27 cellular contexts compared by ENCODE assay signal in genomic region chr22:22894740-22895731, GRCh38. TPM values are rescaled to one million over a fixed set of nuclear protein-coding genes. Genes with fewer than 3 reads are reported as not detected.
DNase-seq lines count a peak whose midpoint lies in the region; ATAC-seq and TF ChIP-seq lines count a peak whose summit lies in the region.
"Had no signal": no experiment of that assay in that cellular context is flagged by ENCODE, and none has a peak within 500 bp of the region (broad histone marks: within the 10 kb centered on the region; RNA-seq: fewer than 3 reads in every experiment).

No MANE protein-coding gene starts in this region.

- H3K4me3 Mint-ChIP-seq in activated T-cell treated with anti-CD3 and anti-CD28 coated beads, Interleukin-2, amount 50 U/mL, for 4 hours, result peak overlapping the region; percentile 7
- no peak overlapping the region for H3K4me3 Mint-ChIP-seq in activated T-cell treated with anti-CD3 and anti-CD28 coated beads, Interleukin-2, amount 50 U/mL, for 72 hours
- H3K4me3 Mint-ChIP-seq: T-helper 2 cell treated with Interferon-gamma antibody and Interleukin-4, amounts not matched to agents 5 μg/mL and 100 μg/mL, for 36 hours had no signal

- H3K4me1 ChIP-seq in MM.1S (ENCODE audit: low read length), result peaks cover 45% of the 10 kb centered on the region
- no peaks in the 10 kb centered on the region for H3K4me1 ChIP-seq in tibial artery
- H3K4me1 ChIP-seq in A673 (ENCODE audit: insufficient read depth, low read length, poor library complexity, severe bottlenecking), result no peaks in the 10 kb centered on the region
- H3K4me1 ChIP-seq: heart left ventricle had no signal

- H3K4me2 ChIP-seq in MM.1S (ENCODE audit: low read depth, low read length), result peak overlapping the region; percentile 98

- no peak for ATAC-seq in activated T-cell treated with anti-CD3 and anti-CD28 coated beads, Interleukin-2, amount 50 U/mL, for 4 hours
- ATAC-seq in activated T-cell treated with anti-CD3 and anti-CD28 coated beads, Interleukin-2, amount 50 U/mL, for 72 hours (replicated peaks in 1 of 2), result no peak
- no peak for ATAC-seq in GM21825 (IDR thresholded peaks at IDR 0.05; ENCODE audit: unreplicated experiment)
- ATAC-seq: left lobe of liver had no signal

- H4K20me1 ChIP-seq in MM.1S (ENCODE audit: insufficient read depth, low read length), result no peaks in the 10 kb centered on the region

- H3K36me3 ChIP-seq in MM.1S (replicated peaks; ENCODE audit: insufficient read depth, low read length), result peaks cover 31% of the 10 kb centered on the region
- no peaks in the 10 kb centered on the region for H3K36me3 ChIP-seq in tibial artery
- no peaks in the 10 kb centered on the region for H3K36me3 ChIP-seq in A673 (ENCODE audit: insufficient read depth, low read length, poor library complexity, severe bottlenecking)
- H3K36me3 ChIP-seq: cardiac muscle cell, heart left ventricle had no signal

- no peak overlapping the region for H2AFZ ChIP-seq in MM.1S (ENCODE audit: low read length)

- H3K27ac ChIP-seq in MM.1S (ENCODE audit: low read length) (peak overlapping the region; percentile 98), tibial artery (no peak overlapping the region), A673 (ENCODE audit: low read depth, low read length, poor library complexity, severe bottlenecking) (no peak overlapping the region)
- H3K27ac ChIP-seq: C4-2B, cardiac muscle cell, dorsolateral prefrontal cortex, heart left ventricle, SK-N-MC had no signal

- intact Hi-C loops in tibial artery (cut with DNase I; ENCODE audit: low total_unique reads), result no loop called here
- intact Hi-C loops in A673 (cut with micrococcal nuclease; ENCODE audit: unreplicated experiment), result no loop called here

- DNase-seq in activated T-cell treated with anti-CD3 and anti-CD28 coated beads, Interleukin-2, amount 50 U/mL, for 4 hours, result no peak
- no peak for DNase-seq in activated T-cell treated with anti-CD3 and anti-CD28 coated beads, Interleukin-2, amount 50 U/mL, for 72 hours
- DNase-seq in MM.1S, result peak; percentile 76
- DNase-seq in mesenteric fat pad (ENCODE audit: low spot score), result peak; percentile 73
- peak; percentile 15 to 46 for DNase-seq in tibial artery
- no peak for DNase-seq in NCI-H1436 (lab: John Stamatoyannopoulos, UW)
- DNase-seq in A673 (ENCODE audit: low spot score), result no peak
- DNase-seq: activated gamma-delta T cell; amygdala; NCI-H1105 treated with DMSO at 0.1 percent for 48 hours; NCI-H2081 treated with DMSO at 0.1 percent for 48 hours; NCI-H446 treated with DMSO at 0.1 percent for 48 hours; NK-92 treated with Interleukin-12 subunit alpha and Interleukin-12 subunit beta, amount 100 ng/mL, for 24 hours; retina; stimulated activated CD4-positive, alpha-beta T cell treated with anti-CD3 and anti-CD28 coated beads, Interleukin-12 subunit alpha, Interleukin-12 subunit beta, amount 100 ng/mL, for 4 hours; substantia nigra had no signal

- H3K27me3 Mint-ChIP-seq in activated T-cell treated with anti-CD3 and anti-CD28 coated beads, Interleukin-2, amount 50 U/mL, for 4 hours (ENCODE audit: low read depth), result peaks cover 8% of the 10 kb centered on the region
- H3K27me3 Mint-ChIP-seq in activated T-cell treated with anti-CD3 and anti-CD28 coated beads, Interleukin-2, amount 50 U/mL, for 72 hours (ENCODE audit: low read depth), result peaks cover 30% of the 10 kb centered on the region

- no peaks in the 10 kb centered on the region for H3K36me3 Mint-ChIP-seq in activated T-cell treated with anti-CD3 and anti-CD28 coated beads, Interleukin-2, amount 50 U/mL, for 4 hours (ENCODE audit: insufficient read depth)
- H3K36me3 Mint-ChIP-seq in activated T-cell treated with anti-CD3 and anti-CD28 coated beads, Interleukin-2, amount 50 U/mL, for 72 hours (ENCODE audit: insufficient read depth in 2 of 2), result no peaks in the 10 kb centered on the region

- H3K9me3 Mint-ChIP-seq in activated T-cell treated with anti-CD3 and anti-CD28 coated beads, Interleukin-2, amount 50 U/mL, for 4 hours, result no peaks in the 10 kb centered on the region
- H3K9me3 Mint-ChIP-seq in activated T-cell treated with anti-CD3 and anti-CD28 coated beads, Interleukin-2, amount 50 U/mL, for 72 hours, result no peaks in the 10 kb centered on the region
- H3K9me3 Mint-ChIP-seq: T-helper 2 cell treated with Interferon-gamma antibody and Interleukin-4, amounts not matched to agents 5 μg/mL and 100 μg/mL, for 36 hours had no signal

- peaks cover 53% of the 10 kb centered on the region for H3K79me2 ChIP-seq in MM.1S (ENCODE audit: low read length)

- POLR2A ChIA-PET in A673 (lab: Charles Lee; ENCODE audit: low non-redundant PET), result no interaction called here

- peak overlapping the region; percentile 100 for H3K9ac ChIP-seq in MM.1S (ENCODE audit: low read length)

- no peaks in the 10 kb centered on the region for H3K9me2 ChIP-seq in MM.1S (replicated peaks; ENCODE audit: insufficient read depth, low read length)

- H3K27me3 ChIP-seq in MM.1S (replicated peaks; ENCODE audit: insufficient read depth, low read length) (no peaks in the 10 kb centered on the region), tibial artery (peaks cover 0 to 36% of the 10 kb centered on the region in 2 donors), A673 (replicated peaks; ENCODE audit: insufficient read depth, low read depth, low read length, poor library complexity) (peaks cover 40% of the 10 kb centered on the region)
- H3K27me3 ChIP-seq: cardiac muscle cell had no signal

- peak overlapping the region; percentile 99 for H3K4me3 ChIP-seq in MM.1S (ENCODE audit: low read length)
- H3K4me3 ChIP-seq in tibial artery, result no peak overlapping the region
- no peak overlapping the region for H3K4me3 ChIP-seq in A673 (ENCODE audit: low read depth, low read length, poor library complexity, severe bottlenecking)
- H3K4me3 ChIP-seq: cardiac muscle cell, dorsolateral prefrontal cortex, heart left ventricle, SK-N-MC had no signal

- H3K9me3 ChIP-seq in MM.1S (replicated peaks; ENCODE audit: insufficient read depth, low read length) (no peaks in the 10 kb centered on the region), tibial artery (no peaks in the 10 kb centered on the region), A673 (ENCODE audit: low read depth, low read length, poor library complexity, severe bottlenecking) (no peaks in the 10 kb centered on the region)
- H3K9me3 ChIP-seq: heart left ventricle had no signal

- TF ChIP-seq CTCF in MM.1S (IDR thresholded peaks at IDR 0.05; ENCODE audit: low read length) (no peak), tibial artery (IDR thresholded peaks at IDR 0.05) (no peak), A673 (conservative IDR thresholded peaks at IDR 0.05; ENCODE audit: low read depth, low read length) (no peak)

- CTCF ChIA-PET in A673 (lab: Charles Lee), result no interaction called here

- H3K27ac Mint-ChIP-seq in activated T-cell treated with anti-CD3 and anti-CD28 coated beads, Interleukin-2, amount 50 U/mL, for 72 hours, result no peak overlapping the region
- H3K27ac Mint-ChIP-seq: T-helper 2 cell treated with Interferon-gamma antibody and Interleukin-4, amounts not matched to agents 5 μg/mL and 100 μg/mL, for 36 hours had no signal

- no TSS peak for BruUV-seq in A673 (replicated peaks; lab: Mats Ljungman, UMichigan)

- H3K4me1 Mint-ChIP-seq in activated T-cell treated with anti-CD3 and anti-CD28 coated beads, Interleukin-2, amount 50 U/mL, for 4 hours (ENCODE audit: low read depth), result no peaks in the 10 kb centered on the region
- H3K4me1 Mint-ChIP-seq in activated T-cell treated with anti-CD3 and anti-CD28 coated beads, Interleukin-2, amount 50 U/mL, for 72 hours (ENCODE audit: low read depth), result no peaks in the 10 kb centered on the region

- peaks cover 83% of the 10 kb centered on the region for H3F3A ChIP-seq in MM.1S (ENCODE audit: insufficient read depth, low read length)

RNA-seq across cellular contexts. Expression of gene IGLL5, which starts 7.4 kb away (rescaled TPM):
- total RNA-seq in activated T-cell treated with anti-CD3 and anti-CD28 coated beads, Interleukin-2, amount 50 U/mL, for 4 hours, result under 1 TPM in 1 of 3 donors, not detected in 2; 0.79 TPM
- total RNA-seq in activated T-cell treated with anti-CD3 and anti-CD28 coated beads, Interleukin-2, amount 50 U/mL, for 72 hours, result not detected
- not detected for total RNA-seq in mesenteric fat pad
- total RNA-seq in A673 (2021), result not detected in 2 replicates
- total RNA-seq: cardiac muscle cell, H4, HT-29, LHCN-M2 had no signal

Comparison
In these comparisons a context has a peak if more than half of its experiments do, and no peak if none do; other contexts are left out.
1. DNase-seq: peak in MM.1S (single experiment), mesenteric fat pad (single experiment) and tibial artery (2 of 2); none in activated T-cell treated with anti-CD3 and anti-CD28 coated beads, Interleukin-2, amount 50 U/mL, for 4 hours (single experiment), activated T-cell treated with anti-CD3 and anti-CD28 coated beads, Interleukin-2, amount 50 U/mL, for 72 hours (0 of 2), NCI-H1436 (single experiment) and A673 (single experiment).